Comparison of ENCODE assay signal across 21 cellular contexts in genomic region chr2:39893616-39894015, GRCh38.
DNase-seq lines count a peak whose midpoint lies in the region; ATAC-seq lines count a peak whose summit lies in the region.
"Had no signal": no experiment of that assay in that cellular context is flagged by ENCODE, and none has a peak within 500 bp of the region (broad histone marks: within the 10 kb centered on the region; RNA-seq: fewer than 3 reads in every experiment).

No MANE protein-coding gene starts in this region.

- in situ Hi-C loops in KBM-7 (cut with MboI; ENCODE audit: low pct_unique_long_range_greater_than_20kb, low sequenced_read_pairs) (no loop called here), GM23248 (cut with MboI) (no loop called here)

- H3F3A ChIP-seq in GM23248 (ENCODE audit: insufficient read depth), result no peaks in the 10 kb centered on the region

- H3K27ac ChIP-seq in GM23248, result no peak overlapping the region
- H3K27ac ChIP-seq: 22Rv1; BLaER1 treated with 17β-estradiol and CSF1 and Interleukin-3, amounts not matched to agents 10 nM and 100 nM had no signal

- H3K4me3 ChIP-seq in GM23248, result no peak overlapping the region
- H3K4me3 ChIP-seq: BLaER1 treated with 17β-estradiol and CSF1 and Interleukin-3, amounts not matched to agents 10 nM and 100 nM; HAP-1 had no signal

- H3K36me3 ChIP-seq in GM23248 (ENCODE audit: low read depth), result no peaks in the 10 kb centered on the region
- H3K36me3 ChIP-seq: BE2C; BLaER1 treated with 17β-estradiol and CSF1 and Interleukin-3, amounts not matched to agents 10 nM and 100 nM; HAP-1 had no signal

- no peaks in the 10 kb centered on the region for H3K4me1 ChIP-seq in GM23248 (ENCODE audit: insufficient read depth)
- H3K4me1 ChIP-seq: BE2C; BLaER1 treated with 17β-estradiol and CSF1 and Interleukin-3, amounts not matched to agents 10 nM and 100 nM; HAP-1 had no signal

- WGBS in GM23248 (ENCODE audit: low coverage in 1 of 2, low lambda C conversion rate in 2 of 2, missing lambda C conversion rate in 2 of 2), 2 experiments, result 41 to 45% methylated on average over 4 of the region's 4 CpGs

- H3K9ac ChIP-seq in GM23248, result no peak overlapping the region
- H3K9ac ChIP-seq: BLaER1 treated with 17β-estradiol and CSF1 and Interleukin-3, amounts not matched to agents 10 nM and 100 nM had no signal

- H3K9me2 ChIP-seq in GM23248 (ENCODE audit: insufficient read depth), result no peaks in the 10 kb centered on the region

- no peak overlapping the region for H2AFZ ChIP-seq in GM23248

- H3K27me3 ChIP-seq in GM23248 (replicated peaks; ENCODE audit: insufficient read depth), result no peaks in the 10 kb centered on the region
- H3K27me3 ChIP-seq: BLaER1 treated with 17β-estradiol and CSF1 and Interleukin-3, amounts not matched to agents 10 nM and 100 nM had no signal

- no peaks in the 10 kb centered on the region for H3K9me3 ChIP-seq in GM23248 (ENCODE audit: low read depth)
- H3K9me3 ChIP-seq: BE2C, HAP-1 had no signal

- DNase-seq in NOMO-1 treated with DMSO at 0.1 percent for 48 hours (lab: John Stamatoyannopoulos, UW; ENCODE audit: unreplicated experiment), result peak; percentile 54
- DNase-seq in NOMO-1 treated with dmso at 0.1 percent for 144 hours (lab: John Stamatoyannopoulos, UW; ENCODE audit: unreplicated experiment), result no peak
- peak; percentile 41 for DNase-seq in KBM-7
- peak; percentile 73 for DNase-seq in RPMI7951 (ENCODE audit: low read depth)
- peak; percentile 8 for DNase-seq in left kidney (ENCODE audit: low read depth, low spot score)
- DNase-seq in GM23248, result no peak
- DNase-seq in activated gamma-delta T cell (lab: John Stamatoyannopoulos, UW), result no peak
- DNase-seq: ACHN; AML-193; BE2C; CD4-positive, alpha-beta T cell; CD8-positive, alpha-beta memory T cell; DMS 273 treated with DMSO at 0.1 percent for 48 hours; DMS79; GF-D8; GOT3; HFFc6 had no signal

- no peak for ATAC-seq in GM21529 (IDR thresholded peaks at IDR 0.05; ENCODE audit: unreplicated experiment)

- H3K79me2 ChIP-seq in GM23248 (ENCODE audit: insufficient read depth), result no peaks in the 10 kb centered on the region

- no peaks in the 10 kb centered on the region for H4K20me1 ChIP-seq in GM23248 (ENCODE audit: insufficient read depth)
- H4K20me1 ChIP-seq: BLaER1 treated with 17β-estradiol and CSF1 and Interleukin-3, amounts not matched to agents 10 nM and 100 nM had no signal

- no peak overlapping the region for H3K4me2 ChIP-seq in GM23248 (ENCODE audit: unreplicated experiment)
- H3K4me2 ChIP-seq: BLaER1 treated with 17β-estradiol and CSF1 and Interleukin-3, amounts not matched to agents 10 nM and 100 nM had no signal

Comparison
In these comparisons a context has a peak if more than half of its experiments do, and no peak if none do; other contexts are left out.
1. DNase-seq: peak in NOMO-1 treated with DMSO at 0.1 percent for 48 hours (single experiment), KBM-7 (single experiment), RPMI7951 (single experiment) and left kidney (single experiment); none in NOMO-1 treated with dmso at 0.1 percent for 144 hours (single experiment), GM23248 (single experiment) and activated gamma-delta T cell (single experiment).